ENCODE assay signal across 10 cellular contexts in the genomic region with DNA sequence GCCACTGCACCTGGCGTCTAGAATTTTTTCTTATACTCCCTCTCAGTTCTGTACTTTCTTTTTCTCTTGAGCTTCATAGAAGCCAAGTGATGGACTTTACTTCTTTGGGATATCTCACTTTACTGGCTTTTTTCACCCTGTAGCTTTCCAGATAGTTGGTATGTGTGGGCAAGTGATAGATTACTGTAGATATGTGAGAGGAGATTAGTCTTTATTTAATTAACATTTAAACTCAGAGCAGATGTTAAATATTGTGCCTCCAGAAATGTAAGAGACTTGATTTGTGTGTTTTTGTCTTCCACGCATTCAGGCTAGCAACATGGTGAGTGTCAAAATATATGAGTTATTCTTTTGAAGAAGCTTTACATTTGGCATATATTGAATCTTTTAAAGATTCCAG. TPM values are rescaled to one million over a fixed set of nuclear protein-coding genes. Genes with fewer than 3 reads are reported as not detected.
"Had no signal": no experiment of that assay in that cellular context is flagged by ENCODE, and none has a peak within 500 bp of the region (broad histone marks: within the 10 kb centered on the region; RNA-seq: fewer than 3 reads in every experiment).

No MANE protein-coding gene starts in this region.

- H3K4me3 Mint-ChIP-seq: GM23338, H9, IgD-negative memory B cell had no signal

- FAIRE-seq: H1, H54, HepG2 had no signal

- H3K4me2 ChIP-seq: GM23338 had no signal

- H3K27me3 Mint-ChIP-seq: IgD-negative memory B cell had no signal

- H3K27ac Mint-ChIP-seq: GM23338, IgD-negative memory B cell had no signal

- ATAC-seq: GM23338, HepG2 had no signal

- H3K27ac ChIP-seq: HL-60 had no signal

- DNase-seq: H9, HCEC 1CT, KBM-7 had no signal

- H3K9me3 Mint-ChIP-seq: GM23338, H9, IgD-negative memory B cell had no signal

- H3K4me3 ChIP-seq: GM23338 had no signal

- H2AFZ ChIP-seq: GM23338 had no signal

- H3K4me1 Mint-ChIP-seq: GM23338, H9, IgD-negative memory B cell had no signal

RNA-seq across cellular contexts. Expression of a gene that starts 39.5 kb away (rescaled TPM):
- total RNA-seq: H9, HT1080 had no signal
- polyA plus RNA-seq: IgD-negative memory B cell had no signal
